In the genomic region with DNA sequence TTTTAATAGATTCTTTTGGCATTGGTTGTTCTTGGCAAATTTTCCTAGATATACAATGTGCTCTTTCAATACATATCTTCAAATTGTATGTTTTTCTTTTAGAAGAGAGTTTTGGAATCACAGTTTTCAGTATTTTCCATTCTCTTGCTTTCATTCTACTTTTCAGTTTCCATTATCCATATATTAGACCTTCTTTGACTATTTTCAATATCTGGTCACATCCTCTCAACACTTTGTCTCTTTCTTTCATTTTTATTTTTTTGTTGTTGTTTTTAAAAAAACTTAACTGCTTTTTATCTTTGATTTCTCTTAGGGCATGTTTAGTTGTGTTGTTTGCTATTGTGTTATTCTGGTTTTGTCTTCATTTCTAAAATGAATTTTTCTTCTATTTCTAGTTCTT, we compare ENCODE assay signal across 20 cellular contexts.
"Had no signal": no experiment of that assay in that cellular context is flagged by ENCODE, and none has a peak within 500 bp of the region (broad histone marks: within the 10 kb centered on the region; RNA-seq: fewer than 3 reads in every experiment).

No MANE protein-coding gene starts in this region.

- H3K4me1 Mint-ChIP-seq: mesothelial cell of epicardium, nephron, neural progenitor cell had no signal

- H3K36me3 Mint-ChIP-seq: neural progenitor cell had no signal

- H3K36me3 ChIP-seq: gastrocnemius medialis, neural progenitor cell, prostate gland, transverse colon, upper lobe of right lung, uterus had no signal

- H3K4me1 ChIP-seq: gastrocnemius medialis, neural progenitor cell, prostate gland, transverse colon, upper lobe of right lung, uterus had no signal

- H3K4me3 ChIP-seq: gastrocnemius medialis, neural progenitor cell, prostate gland, skin epidermis, transverse colon, upper lobe of right lung, uterus had no signal

- FAIRE-seq: kidney had no signal

- H3K27ac ChIP-seq: gastrocnemius medialis, neural progenitor cell, prostate gland, skin epidermis, transverse colon, upper lobe of right lung, uterus had no signal

- H3K27me3 ChIP-seq: gastrocnemius medialis, transverse colon, upper lobe of right lung, uterus had no signal

- H3K4me3 Mint-ChIP-seq: effector memory CD8-positive, alpha-beta T cell; mesothelial cell of epicardium; naive thymus-derived CD4-positive, alpha-beta T cell; nephron; neural progenitor cell; stimulated activated naive B cell treated with anti-CD40 and anti-IgM and Interleukin-4, amounts not matched to agents 10 μg/mL and 1 μg/mL and 100 μg/mL, for 72 hours; stimulated activated naive CD8-positive, alpha-beta T cell treated with anti-CD3 and anti-CD28 coated beads, Interleukin-15, Interleukin-2, amounts not matched to agents 100 ng/mL and 50 ng/mL, for 24 hours had no signal

- H3K9me3 ChIP-seq: prostate gland had no signal

- DNase-seq: cortex of kidney; effector memory CD8-positive, alpha-beta T cell; gastrocnemius medialis; head of caudate nucleus; kidney; mesenchymal stem cell; naive thymus-derived CD4-positive, alpha-beta T cell; right cardiac atrium; stimulated activated CD4-positive, alpha-beta T cell treated with anti-CD3 and anti-CD28 coated beads, Interleukin-15, amount 100 ng/mL, for 24 hours; stimulated activated CD4-positive, alpha-beta T cell treated with anti-CD3 and anti-CD28 coated beads, Interleukin-2, amount 100 ng/mL, for 48 hours; stimulated activated naive B cell treated with anti-CD40 and anti-IgM and Interleukin-4, amounts not matched to agents 10 μg/mL and 1 μg/mL and 100 μg/mL, for 72 hours; transverse colon; upper lobe of right lung; uterus had no signal

- H3K27ac Mint-ChIP-seq: effector memory CD8-positive, alpha-beta T cell; mesothelial cell of epicardium; naive thymus-derived CD4-positive, alpha-beta T cell; nephron; neural progenitor cell; stimulated activated naive B cell treated with anti-CD40 and anti-IgM and Interleukin-4, amounts not matched to agents 10 μg/mL and 1 μg/mL and 100 μg/mL, for 72 hours; stimulated activated naive CD8-positive, alpha-beta T cell treated with anti-CD3 and anti-CD28 coated beads, Interleukin-15, Interleukin-2, amounts not matched to agents 100 ng/mL and 50 ng/mL, for 24 hours had no signal
